In the genomic region with DNA sequence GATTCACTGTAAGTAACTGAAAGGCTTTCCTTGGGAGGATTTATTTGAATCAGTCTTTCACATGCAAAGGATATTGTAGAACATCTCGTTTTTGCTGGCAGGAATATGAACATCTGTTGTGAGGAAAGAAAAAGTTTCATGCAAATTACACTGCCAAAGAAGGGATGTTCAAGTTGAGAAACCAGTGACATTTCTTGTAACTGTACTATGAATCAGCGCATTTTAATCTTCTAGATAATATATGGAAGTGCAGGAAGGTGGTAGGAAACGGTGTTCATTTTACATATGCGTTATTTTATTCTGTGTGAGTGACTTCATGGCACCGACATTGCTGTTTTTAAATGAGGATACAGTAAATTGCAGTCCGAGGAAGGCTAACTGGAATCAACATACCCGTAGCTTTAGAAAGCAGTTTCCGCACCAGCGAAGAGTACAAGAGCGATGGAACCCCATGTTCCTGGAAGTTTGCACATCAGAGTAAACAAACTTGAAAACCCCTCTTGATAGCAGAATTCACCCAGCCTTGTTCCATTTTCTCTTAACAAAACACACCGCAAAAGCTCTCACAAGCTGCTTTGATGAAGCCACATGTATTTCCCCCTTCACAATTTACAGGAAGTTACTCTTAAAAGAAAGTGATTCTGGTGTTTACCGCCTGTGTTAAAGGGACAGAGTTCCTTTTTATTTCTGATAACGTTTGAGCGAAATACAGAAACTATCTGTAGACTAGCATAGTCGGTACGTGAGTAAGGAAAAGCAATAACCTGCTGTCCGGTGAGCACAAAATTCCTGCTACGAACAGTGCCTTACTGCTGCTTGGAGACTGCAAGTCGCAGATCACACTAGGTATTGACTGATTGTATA, we compare ENCODE assay signal across 1 cellular context.
TF ChIP-seq lines count a peak whose summit lies in the region.

No MANE protein-coding gene starts in this region.

TF ChIP-seq in K562, 482 proteins besides CTCF, POLR2A, EP300 and RAD21 (continued from another document and continues in another):
- TF ChIP-seq NR2C1 (IDR thresholded peaks at IDR 0.05): no peak
- no peak for TF ChIP-seq NR2C1 (tag; IDR thresholded peaks at IDR 0.05)
- TF ChIP-seq ELF1 (tag; IDR thresholded peaks at IDR 0.05): peak; percentile 73
- TF ChIP-seq U2AF2 (optimal IDR thresholded peaks at IDR 0.05; ENCODE audit: low read depth, low read length): no peak
- peak; percentile 51 for TF ChIP-seq MEIS2 (IDR thresholded peaks at IDR 0.05; ENCODE audit: partially characterized antibody)
- TF ChIP-seq ZFPM2 (CRISPR knock-in tag; IDR thresholded peaks at IDR 0.05): no peak
- TF ChIP-seq PTRF (tag; IDR thresholded peaks at IDR 0.05): no peak
- TF ChIP-seq SIN3B (IDR thresholded peaks at IDR 0.05; ENCODE audit: low read depth): no peak
- TF ChIP-seq ZNF354B (CRISPR knock-in tag; IDR thresholded peaks at IDR 0.05): no peak
- TF ChIP-seq BDP1 (IDR thresholded peaks at IDR 0.05; ENCODE audit: insufficient read depth, insufficient read length): no peak
- TF ChIP-seq MBD1 (CRISPR knock-in tag; IDR thresholded peaks at IDR 0.05): no peak
- TF ChIP-seq BACH1 (tag; IDR thresholded peaks at IDR 0.05): peak; percentile 51; the same call in 1 of the 2 replicates
- peak; percentile 83 for TF ChIP-seq NFRKB (IDR thresholded peaks at IDR 0.05; ENCODE audit: low read depth)
- no peak for TF ChIP-seq RNF2 (IDR thresholded peaks at IDR 0.05)
- no peak for TF ChIP-seq KAT2B (IDR thresholded peaks at IDR 0.05; ENCODE audit: low read depth, low read length)
- TF ChIP-seq, protein P1, sequence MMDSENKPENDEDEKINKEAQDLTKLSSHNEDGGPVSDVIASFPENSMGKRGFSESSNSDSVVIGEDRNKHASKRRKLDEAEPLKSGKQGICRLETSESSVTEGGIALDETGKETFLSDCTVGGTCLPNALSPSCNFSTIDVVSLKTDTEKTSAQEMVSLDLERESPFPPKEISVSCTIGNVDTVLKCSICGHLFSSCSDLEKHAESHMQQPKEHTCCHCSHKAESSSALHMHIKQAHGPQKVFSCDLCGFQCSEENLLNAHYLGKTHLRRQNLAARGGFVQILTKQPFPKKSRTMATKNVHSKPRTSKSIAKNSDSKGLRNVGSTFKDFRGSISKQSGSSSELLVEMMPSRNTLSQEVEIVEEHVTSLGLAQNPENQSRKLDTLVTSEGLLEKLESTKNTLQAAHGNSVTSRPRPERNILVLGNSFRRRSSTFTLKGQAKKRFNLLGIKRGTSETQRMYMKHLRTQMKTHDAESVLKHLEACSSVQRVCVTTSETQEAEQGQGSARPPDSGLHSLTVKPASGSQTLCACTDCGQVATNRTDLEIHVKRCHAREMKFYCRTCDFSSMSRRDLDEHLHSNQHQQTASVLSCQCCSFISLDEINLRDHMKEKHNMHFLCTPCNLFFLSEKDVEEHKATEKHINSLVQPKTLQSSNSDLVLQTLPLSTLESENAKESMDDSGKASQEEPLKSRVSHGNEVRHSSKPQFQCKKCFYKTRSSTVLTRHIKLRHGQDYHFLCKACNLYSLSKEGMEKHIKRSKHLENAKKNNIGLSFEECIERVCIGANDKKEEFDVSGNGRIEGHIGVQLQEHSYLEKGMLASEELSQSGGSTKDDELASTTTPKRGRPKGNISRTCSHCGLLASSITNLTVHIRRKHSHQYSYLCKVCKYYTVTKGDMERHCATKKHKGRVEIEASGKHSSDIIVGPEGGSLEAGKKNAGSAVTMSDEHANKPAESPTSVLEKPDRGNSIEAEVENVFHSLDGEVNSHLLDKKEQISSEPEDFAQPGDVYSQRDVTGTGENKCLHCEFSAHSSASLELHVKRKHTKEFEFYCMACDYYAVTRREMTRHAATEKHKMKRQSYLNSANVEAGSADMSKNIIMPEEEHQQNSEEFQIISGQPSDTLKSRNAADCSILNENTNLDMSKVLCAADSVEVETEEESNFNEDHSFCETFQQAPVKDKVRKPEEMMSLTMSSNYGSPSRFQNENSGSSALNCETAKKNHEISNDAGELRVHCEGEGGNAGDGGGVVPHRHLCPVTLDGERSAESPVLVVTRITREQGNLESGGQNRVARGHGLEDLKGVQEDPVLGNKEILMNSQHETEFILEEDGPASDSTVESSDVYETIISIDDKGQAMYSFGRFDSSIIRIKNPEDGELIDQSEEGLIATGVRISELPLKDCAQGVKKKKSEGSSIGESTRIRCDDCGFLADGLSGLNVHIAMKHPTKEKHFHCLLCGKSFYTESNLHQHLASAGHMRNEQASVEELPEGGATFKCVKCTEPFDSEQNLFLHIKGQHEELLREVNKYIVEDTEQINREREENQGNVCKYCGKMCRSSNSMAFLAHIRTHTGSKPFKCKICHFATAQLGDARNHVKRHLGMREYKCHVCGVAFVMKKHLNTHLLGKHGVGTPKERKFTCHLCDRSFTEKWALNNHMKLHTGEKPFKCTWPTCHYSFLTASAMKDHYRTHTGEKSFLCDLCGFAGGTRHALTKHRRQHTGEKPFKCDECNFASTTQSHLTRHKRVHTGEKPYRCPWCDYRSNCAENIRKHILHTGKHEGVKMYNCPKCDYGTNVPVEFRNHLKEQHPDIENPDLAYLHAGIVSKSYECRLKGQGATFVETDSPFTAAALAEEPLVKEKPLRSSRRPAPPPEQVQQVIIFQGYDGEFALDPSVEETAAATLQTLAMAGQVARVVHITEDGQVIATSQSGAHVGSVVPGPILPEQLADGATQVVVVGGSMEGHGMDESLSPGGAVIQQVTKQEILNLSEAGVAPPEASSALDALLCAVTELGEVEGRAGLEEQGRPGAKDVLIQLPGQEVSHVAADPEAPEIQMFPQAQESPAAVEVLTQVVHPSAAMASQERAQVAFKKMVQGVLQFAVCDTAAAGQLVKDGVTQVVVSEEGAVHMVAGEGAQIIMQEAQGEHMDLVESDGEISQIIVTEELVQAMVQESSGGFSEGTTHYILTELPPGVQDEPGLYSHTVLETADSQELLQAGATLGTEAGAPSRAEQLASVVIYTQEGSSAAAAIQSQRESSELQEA (IDR thresholded peaks at IDR 0.05; ENCODE audit: low read depth): no peak
- TF ChIP-seq ZNF384 (IDR thresholded peaks at IDR 0.05; ENCODE audit: low read depth, low read length): no peak
- TF ChIP-seq FOXM1 (IDR thresholded peaks at IDR 0.05; ENCODE audit: low read depth): peak; percentile 25; the same call in 1 of the 2 replicates
- no peak for TF ChIP-seq FOXM1 (CRISPR knock-in tag; IDR thresholded peaks at IDR 0.05; ENCODE audit: low read depth)
- TF ChIP-seq DPF2 (IDR thresholded peaks at IDR 0.05): peak; percentile 67; the same call in 1 of the 2 replicates
- TF ChIP-seq, protein P2, sequence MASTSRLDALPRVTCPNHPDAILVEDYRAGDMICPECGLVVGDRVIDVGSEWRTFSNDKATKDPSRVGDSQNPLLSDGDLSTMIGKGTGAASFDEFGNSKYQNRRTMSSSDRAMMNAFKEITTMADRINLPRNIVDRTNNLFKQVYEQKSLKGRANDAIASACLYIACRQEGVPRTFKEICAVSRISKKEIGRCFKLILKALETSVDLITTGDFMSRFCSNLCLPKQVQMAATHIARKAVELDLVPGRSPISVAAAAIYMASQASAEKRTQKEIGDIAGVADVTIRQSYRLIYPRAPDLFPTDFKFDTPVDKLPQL (IDR thresholded peaks at IDR 0.05; ENCODE audit: extremely low read depth, insufficient read length): no peak
- TF ChIP-seq HDAC1 (IDR thresholded peaks at IDR 0.05): 0 out of 4 replicates have a peak, but pooled peaks of 1 of the 2 experiments have one; percentile 10
- TF ChIP-seq ATF7 (IDR thresholded peaks at IDR 0.05): no peak
- TF ChIP-seq PKNOX1 (IDR thresholded peaks at IDR 0.05): no peak
- TF ChIP-seq NR1H2 (CRISPR knock-in tag; IDR thresholded peaks at IDR 0.05): no peak
- TF ChIP-seq NR2C2 (CRISPR knock-in tag; IDR thresholded peaks at IDR 0.05): no peak
- no peak for TF ChIP-seq NR2C2 (tag; IDR thresholded peaks at IDR 0.05)
- TF ChIP-seq, protein P3, sequence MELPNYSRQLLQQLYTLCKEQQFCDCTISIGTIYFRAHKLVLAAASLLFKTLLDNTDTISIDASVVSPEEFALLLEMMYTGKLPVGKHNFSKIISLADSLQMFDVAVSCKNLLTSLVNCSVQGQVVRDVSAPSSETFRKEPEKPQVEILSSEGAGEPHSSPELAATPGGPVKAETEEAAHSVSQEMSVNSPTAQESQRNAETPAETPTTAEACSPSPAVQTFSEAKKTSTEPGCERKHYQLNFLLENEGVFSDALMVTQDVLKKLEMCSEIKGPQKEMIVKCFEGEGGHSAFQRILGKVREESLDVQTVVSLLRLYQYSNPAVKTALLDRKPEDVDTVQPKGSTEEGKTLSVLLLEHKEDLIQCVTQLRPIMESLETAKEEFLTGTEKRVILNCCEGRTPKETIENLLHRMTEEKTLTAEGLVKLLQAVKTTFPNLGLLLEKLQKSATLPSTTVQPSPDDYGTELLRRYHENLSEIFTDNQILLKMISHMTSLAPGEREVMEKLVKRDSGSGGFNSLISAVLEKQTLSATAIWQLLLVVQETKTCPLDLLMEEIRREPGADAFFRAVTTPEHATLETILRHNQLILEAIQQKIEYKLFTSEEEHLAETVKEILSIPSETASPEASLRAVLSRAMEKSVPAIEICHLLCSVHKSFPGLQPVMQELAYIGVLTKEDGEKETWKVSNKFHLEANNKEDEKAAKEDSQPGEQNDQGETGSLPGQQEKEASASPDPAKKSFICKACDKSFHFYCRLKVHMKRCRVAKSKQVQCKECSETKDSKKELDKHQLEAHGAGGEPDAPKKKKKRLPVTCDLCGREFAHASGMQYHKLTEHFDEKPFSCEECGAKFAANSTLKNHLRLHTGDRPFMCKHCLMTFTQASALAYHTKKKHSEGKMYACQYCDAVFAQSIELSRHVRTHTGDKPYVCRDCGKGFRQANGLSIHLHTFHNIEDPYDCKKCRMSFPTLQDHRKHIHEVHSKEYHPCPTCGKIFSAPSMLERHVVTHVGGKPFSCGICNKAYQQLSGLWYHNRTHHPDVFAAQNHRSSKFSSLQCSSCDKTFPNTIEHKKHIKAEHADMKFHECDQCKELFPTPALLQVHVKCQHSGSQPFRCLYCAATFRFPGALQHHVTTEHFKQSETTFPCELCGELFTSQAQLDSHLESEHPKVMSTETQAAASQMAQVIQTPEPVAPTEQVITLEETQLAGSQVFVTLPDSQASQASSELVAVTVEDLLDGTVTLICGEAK (IDR thresholded peaks at IDR 0.05): no peak
- TF ChIP-seq, protein P3 (CRISPR knock-in tag; IDR thresholded peaks at IDR 0.05): no peak
- TF ChIP-seq PCBP2 (IDR thresholded peaks at IDR 0.05; ENCODE audit: low read depth, low read length, poor library complexity, severe bottlenecking): no peak
- TF ChIP-seq MTA3 (IDR thresholded peaks at IDR 0.05; ENCODE audit: borderline replicate concordance): no peak
- TF ChIP-seq ZNF780A (CRISPR knock-in tag; IDR thresholded peaks at IDR 0.05): 0 out of 2 replicates have a peak, but pooled peaks have one; percentile 33
- no peak for TF ChIP-seq CBX5 (IDR thresholded peaks at IDR 0.05; ENCODE audit: borderline replicate concordance, low read depth)
- 0 out of 2 replicates have a peak, but pooled peaks have one; percentile 9 for TF ChIP-seq MYBL2 (IDR thresholded peaks at IDR 0.05; ENCODE audit: low read depth)
- TF ChIP-seq MYBL2 (CRISPR knock-in tag; IDR thresholded peaks at IDR 0.05; ENCODE audit: borderline replicate concordance): no peak
- TF ChIP-seq CEBPB (tag; IDR thresholded peaks at IDR 0.05): peak; percentile 41; the same call in 1 of the 2 replicates
- no peak for TF ChIP-seq FUS (optimal IDR thresholded peaks at IDR 0.05; ENCODE audit: low read depth, low read length)
- TF ChIP-seq BRD9 (IDR thresholded peaks at IDR 0.05; ENCODE audit: low read depth, partially characterized antibody): peak; percentile 41
- TF ChIP-seq SMAD2 (IDR thresholded peaks at IDR 0.05; ENCODE audit: low read depth, low read length): no peak
- TF ChIP-seq RFX7 (CRISPR knock-in tag; IDR thresholded peaks at IDR 0.05): no peak
